In genomic region chr13:110448230-110448629, GRCh38 we compare ENCODE assay signal across 1 cellular context.
TF ChIP-seq lines count a peak whose summit lies in the region.

No MANE protein-coding gene starts in this region.

TF ChIP-seq in GM23338, 12 proteins besides CTCF, POLR2A, EP300 and RAD21 (continued from another document):
- TF ChIP-seq ZNF462 (CRISPR knock-in tag; IDR thresholded peaks at IDR 0.05) (no peak), EZH2 (IDR thresholded peaks at IDR 0.05; ENCODE audit: low read depth, unreplicated experiment) (no peak), ETS1 (IDR thresholded peaks at IDR 0.05) (no peak), JUNB (IDR thresholded peaks at IDR 0.05; ENCODE audit: unreplicated experiment) (no peak), ZNF331 (CRISPR knock-in tag; IDR thresholded peaks at IDR 0.05; ENCODE audit: low read depth) (no peak), ZNF114 (CRISPR knock-in tag; IDR thresholded peaks at IDR 0.05) (no peak), CREB1 (CRISPR knock-in tag; IDR thresholded peaks at IDR 0.05; ENCODE audit: low read depth) (no peak)
